Comparison of ENCODE assay signal across 1 cellular context in the genomic region with DNA sequence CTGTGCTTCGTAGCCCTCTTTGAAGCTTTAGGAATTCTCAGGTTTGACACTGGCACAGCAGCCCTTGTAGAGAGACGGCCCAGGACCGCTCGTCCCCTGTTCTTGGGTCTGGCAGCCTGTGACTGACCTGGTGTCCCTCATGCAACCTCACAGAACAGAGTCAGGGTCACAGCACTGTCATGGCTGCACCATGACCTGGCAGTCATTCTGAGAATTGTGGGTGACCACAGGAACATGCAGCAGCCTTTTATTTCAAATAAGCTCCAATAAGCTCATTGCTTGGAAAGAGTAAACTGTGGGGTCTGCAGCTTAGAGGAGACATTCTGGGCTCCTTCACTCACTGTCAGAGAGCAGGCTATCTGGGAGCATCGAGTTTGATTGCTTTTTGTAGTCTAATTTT.
TF ChIP-seq lines count a peak whose summit lies in the region.

No MANE protein-coding gene starts in this region.

TF ChIP-seq in GM12878, 131 proteins besides CTCF, POLR2A, EP300 and RAD21 (continued from another document):
- TF ChIP-seq, protein P1, sequence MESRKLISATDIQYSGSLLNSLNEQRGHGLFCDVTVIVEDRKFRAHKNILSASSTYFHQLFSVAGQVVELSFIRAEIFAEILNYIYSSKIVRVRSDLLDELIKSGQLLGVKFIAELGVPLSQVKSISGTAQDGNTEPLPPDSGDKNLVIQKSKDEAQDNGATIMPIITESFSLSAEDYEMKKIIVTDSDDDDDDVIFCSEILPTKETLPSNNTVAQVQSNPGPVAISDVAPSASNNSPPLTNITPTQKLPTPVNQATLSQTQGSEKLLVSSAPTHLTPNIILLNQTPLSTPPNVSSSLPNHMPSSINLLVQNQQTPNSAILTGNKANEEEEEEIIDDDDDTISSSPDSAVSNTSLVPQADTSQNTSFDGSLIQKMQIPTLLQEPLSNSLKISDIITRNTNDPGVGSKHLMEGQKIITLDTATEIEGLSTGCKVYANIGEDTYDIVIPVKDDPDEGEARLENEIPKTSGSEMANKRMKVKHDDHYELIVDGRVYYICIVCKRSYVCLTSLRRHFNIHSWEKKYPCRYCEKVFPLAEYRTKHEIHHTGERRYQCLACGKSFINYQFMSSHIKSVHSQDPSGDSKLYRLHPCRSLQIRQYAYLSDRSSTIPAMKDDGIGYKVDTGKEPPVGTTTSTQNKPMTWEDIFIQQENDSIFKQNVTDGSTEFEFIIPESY (IDR thresholded peaks at IDR 0.05) = no peak
- TF ChIP-seq CBX5 (IDR thresholded peaks at IDR 0.05; ENCODE audit: low read depth) (no peak), ZZZ3 (IDR thresholded peaks at IDR 0.05; ENCODE audit: control insufficient read depth, insufficient read length, low read depth) (no peak), CBX3 (IDR thresholded peaks at IDR 0.05; ENCODE audit: borderline replicate concordance, low read depth) (no peak), RUNX3 (IDR thresholded peaks at IDR 0.05; ENCODE audit: low read length) (peak; percentile 84), BHLHE40 (IDR thresholded peaks at IDR 0.05; ENCODE audit: borderline replicate concordance in 1 of 2, low read depth in 2 of 2, low read length in 1 of 2) (peak in 1 of 2 experiments; percentile 33; a peak in 1 of 4 replicates), BCL11A (IDR thresholded peaks at IDR 0.05; ENCODE audit: low read depth, low read length) (peak; percentile 18; the same call in 1 of the 2 replicates), JUNB (IDR thresholded peaks at IDR 0.05) (peak; percentile 51), RB1 (IDR thresholded peaks at IDR 0.05; ENCODE audit: borderline replicate concordance) (no peak), JUND (IDR thresholded peaks at IDR 0.05; ENCODE audit: low read depth, low read length) (0 out of 2 replicates have a peak, but pooled peaks have one; percentile 22), NR2F1 (conservative IDR thresholded peaks at IDR 0.05) (peak; percentile 74)
